18 cellular contexts compared by ENCODE assay signal in genomic region chr9:16461851-16462250, GRCh38.
"Had no signal": no experiment of that assay in that cellular context is flagged by ENCODE, and none has a peak within 500 bp of the region (broad histone marks: within the 10 kb centered on the region; RNA-seq: fewer than 3 reads in every experiment).

No MANE protein-coding gene starts in this region.

- H3K36me3 ChIP-seq: esophagus squamous epithelium, tibial nerve, WERI-Rb-1 had no signal

- ATAC-seq: activated CD8-positive, alpha-beta T cell treated with anti-CD3 and anti-CD28 coated beads for 36 hours; activated T-helper 17 cell treated with anti-CD3 and anti-CD28 coated beads, Interleukin-2, amount 50 U/mL, for 72 hours; body of pancreas; effector memory CD8-positive, alpha-beta T cell; left cardiac atrium; natural killer cell treated with Interleukin-12 subunit alpha and Interleukin-12 subunit beta and Interleukin-15 and Interleukin-18, amount 100 ng/mL, for 72 hours; stimulated activated naive CD8-positive, alpha-beta T cell treated with anti-CD3 and anti-CD28 coated beads, Interleukin-15, Interleukin-2, amounts not matched to agents 100 U/mL and 50 U/mL, for 24 hours had no signal

- H3K9me3 ChIP-seq: body of pancreas, esophagus squamous epithelium, tibial nerve had no signal

- DNase-seq: activated CD8-positive, alpha-beta T cell treated with anti-CD3 and anti-CD28 coated beads for 36 hours; activated naive CD4-positive, alpha-beta T cell; activated naive CD8-positive, alpha-beta T cell treated with anti-CD3 and anti-CD28 coated beads for 36 hours; activated T-cell treated with anti-CD3 and anti-CD28 coated beads, Interleukin-2, amount 50 U/mL, for 1 hour; amniotic stem cell; body of pancreas; effector memory CD8-positive, alpha-beta T cell; esophagus squamous epithelium; left cardiac atrium; nucleus accumbens; stimulated activated CD4-positive, alpha-beta T cell treated with anti-CD3 and anti-CD28 coated beads, Interleukin-2, amount 100 ng/mL, for 24 hours; stimulated activated naive CD8-positive, alpha-beta T cell treated with anti-CD3 and anti-CD28 coated beads, Interleukin-15, Interleukin-2, amounts not matched to agents 100 U/mL and 50 U/mL, for 24 hours; substantia nigra; T-helper 2 cell; WERI-Rb-1 had no signal

- H3K27me3 ChIP-seq: body of pancreas, esophagus squamous epithelium, tibial nerve had no signal

- H3K4me3 ChIP-seq: body of pancreas, esophagus squamous epithelium, tibial nerve had no signal

- H3K27ac ChIP-seq: body of pancreas, esophagus squamous epithelium, WERI-Rb-1 had no signal

- H3K4me1 ChIP-seq: body of pancreas had no signal
